ENCODE assay signal across 8 cellular contexts in the genomic region with DNA sequence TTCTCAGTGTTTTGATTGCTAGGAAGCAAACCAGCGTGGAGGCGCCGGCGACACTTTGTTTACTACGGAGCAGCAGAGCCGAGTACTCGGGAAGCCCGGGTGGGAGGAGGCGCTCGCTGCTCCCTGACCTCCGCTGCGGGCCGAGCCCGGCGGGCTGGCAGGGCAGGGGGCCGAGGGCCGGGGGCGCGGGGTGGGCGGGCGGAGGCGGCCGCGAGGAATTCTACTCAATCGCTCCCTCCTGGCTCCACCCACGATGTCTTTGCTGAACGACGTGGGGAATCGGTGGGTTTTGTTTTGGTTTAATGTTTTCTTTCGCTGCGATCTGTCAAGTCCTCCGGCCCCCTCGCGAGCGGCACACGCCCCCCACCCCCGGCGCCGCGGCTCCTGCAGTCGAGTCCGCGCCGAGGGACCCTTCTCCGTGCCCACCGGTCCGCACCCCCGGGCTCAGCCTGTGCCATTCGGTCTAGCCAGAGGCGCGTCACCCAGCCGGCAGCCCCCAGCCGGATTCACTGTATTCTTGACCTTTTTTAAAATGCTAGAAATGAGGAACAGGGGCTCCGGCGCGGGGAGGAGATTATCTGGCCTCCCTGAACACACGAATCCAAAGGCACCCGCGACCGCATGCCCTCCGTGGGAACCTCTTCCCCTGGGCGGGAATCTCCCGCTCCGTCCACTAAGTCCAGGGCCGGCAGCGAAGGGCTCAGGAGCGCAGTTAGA. TPM values are rescaled to one million over a fixed set of nuclear protein-coding genes. Genes with fewer than 3 reads are reported as not detected.
DNase-seq lines count a peak whose midpoint lies in the region; ATAC-seq and TF ChIP-seq lines count a peak whose summit lies in the region.

No MANE protein-coding gene starts in this region.

- TF ChIP-seq CTCF in DOHH2 (IDR thresholded peaks at IDR 0.05; ENCODE audit: low read depth, low read length, poor library complexity, severe bottlenecking) (no peak), GM23338 (conservative IDR thresholded peaks at IDR 0.05; ENCODE audit: low read depth in 2 of 2) (no peak), prostate gland (IDR thresholded peaks at IDR 0.05) (no peak), GM10266 (IDR thresholded peaks at IDR 0.05; ENCODE audit: control insufficient read depth, insufficient read depth, low read depth, missing control alignments) (no peak)

- H3K9me3 Mint-ChIP-seq in GM23338: peaks cover 2% of the 10 kb centered on the region; the same call in 1 of the 3 replicates

- H3K4me3 ChIP-seq in DOHH2 (ENCODE audit: low read length) (peak overlapping the region; percentile 91), GM23338 (peak overlapping the region; percentile 86), NT2/D1 (ENCODE audit: insufficient read length, low read depth) (peak overlapping the region; percentile 43), adipocyte (ENCODE audit: low read length) (peak overlapping the region; percentile 81), right cardiac atrium (ENCODE audit: low read length) (peak overlapping the region; percentile 57), prostate gland (peak overlapping the region; percentile 89 to 96)

- H3F3A ChIP-seq in DOHH2 (ENCODE audit: control insufficient read depth, insufficient read depth) (peaks cover 13% of the 10 kb centered on the region; the same call in 1 of the 2 replicates), GM23338 (replicated peaks; ENCODE audit: low read depth) (no peaks in the 10 kb centered on the region)

- ATAC-seq in GM23338: peak; percentile 46
- ATAC-seq in right cardiac atrium: peak; percentile 39 to 50
- no peak for ATAC-seq in GM18858 (IDR thresholded peaks at IDR 0.05; ENCODE audit: unreplicated experiment)

- H3K4me2 ChIP-seq in DOHH2 (ENCODE audit: low read length): peak overlapping the region; percentile 97
- H3K4me2 ChIP-seq in GM23338: peak overlapping the region; percentile 97

- H3K4me1 ChIP-seq in DOHH2 (ENCODE audit: control insufficient read depth, low read length) (peaks cover 52% of the 10 kb centered on the region), GM23338 (ENCODE audit: insufficient read depth) (peaks cover 56% of the 10 kb centered on the region), NT2/D1 (ENCODE audit: insufficient read depth, insufficient read length) (peaks cover 2% of the 10 kb centered on the region), adipocyte (ENCODE audit: control insufficient read depth, insufficient read depth, low read length) (peaks cover 26% of the 10 kb centered on the region), right cardiac atrium (ENCODE audit: control insufficient read depth, insufficient read depth, low read length) (no peaks in the 10 kb centered on the region), prostate gland (replicated peaks) (no peaks in the 10 kb centered on the region)

- H4K20me1 ChIP-seq in DOHH2 (ENCODE audit: control insufficient read depth, insufficient read depth, low read depth, low read length) (peaks cover 6% of the 10 kb centered on the region; the same call in 1 of the 2 replicates), GM23338 (replicated peaks; ENCODE audit: insufficient read depth) (peaks cover 4% of the 10 kb centered on the region; the same call in 1 of the 2 replicates)

- peaks cover 57% of the 10 kb centered on the region for H3K4me1 Mint-ChIP-seq in GM23338

- peak overlapping the region; percentile 89 for H3K4me3 Mint-ChIP-seq in GM23338

- peaks cover 13% of the 10 kb centered on the region for H3K36me3 Mint-ChIP-seq in GM23338 (ENCODE audit: low read depth)

- intact Hi-C loops in right cardiac atrium (cut with DNase I): loop anchor here in 3 of 4 donors (5.0 to 10.0 kb wide), 6 partner anchors 82 to 262 kb away; no protein-coding TSS in a partner anchor
- intact Hi-C loops in prostate gland (cut with DNase I): loop anchor here (5.0 to 10.0 kb wide), 4 partner anchors 222 to 600 kb away; no protein-coding TSS in a partner anchor

- DNase-seq in GM23338 (ENCODE audit: low spot score) (peak; percentile 70), NT2/D1 (ENCODE audit: low read depth, low spot score) (no peak), adipocyte (ENCODE audit: low read depth) (peak; percentile 72), right cardiac atrium (peak; percentile 50 to 84 (median 82)), prostate gland (ENCODE audit: low spot score) (peak; percentile 20), GM10266 (ENCODE audit: extremely low spot score) (no peak)

- peaks cover 7% of the 10 kb centered on the region for H3K27me3 Mint-ChIP-seq in GM23338 (ENCODE audit: insufficient read depth, low read depth, poor library complexity)

- H2AFZ ChIP-seq in GM23338: 0 out of 2 replicates have a peak overlapping the region, but pooled peaks have one; percentile 28

- H3K9me2 ChIP-seq in DOHH2 (replicated peaks; ENCODE audit: control insufficient read depth, low read length) (no peaks in the 10 kb centered on the region), GM23338 (ENCODE audit: insufficient read depth) (no peaks in the 10 kb centered on the region)

- WGBS in right cardiac atrium: 1% methylated on average over 67 of the region's 67 CpGs
- 3% methylated on average over 66 of the region's 67 CpGs for WGBS in prostate gland

- H3K9ac ChIP-seq in NT2/D1 (ENCODE audit: insufficient read length, low read depth): peak overlapping the region; percentile 61
- H3K9ac ChIP-seq in adipocyte (ENCODE audit: low read length): peak overlapping the region; percentile 92

- H3K9me3 ChIP-seq in DOHH2 (ENCODE audit: control insufficient read depth, insufficient read depth, low read length): no peaks in the 10 kb centered on the region
- no peaks in the 10 kb centered on the region for H3K9me3 ChIP-seq in NT2/D1 (ENCODE audit: insufficient read depth, low read length)
- no peaks in the 10 kb centered on the region for H3K9me3 ChIP-seq in adipocyte (ENCODE audit: control insufficient read depth, low read length)
- H3K9me3 ChIP-seq in right cardiac atrium (ENCODE audit: control insufficient read depth, low read length): no peaks in the 10 kb centered on the region
- H3K9me3 ChIP-seq in prostate gland: no peaks in the 10 kb centered on the region

- H3K27me3 ChIP-seq in DOHH2 (ENCODE audit: control insufficient read depth, low read length): no peaks in the 10 kb centered on the region
- H3K27me3 ChIP-seq in GM23338 (ENCODE audit: insufficient read depth): no peaks in the 10 kb centered on the region
- peaks cover 7% of the 10 kb centered on the region for H3K27me3 ChIP-seq in NT2/D1 (ENCODE audit: insufficient read depth, insufficient read length)
- H3K27me3 ChIP-seq in adipocyte (replicated peaks; ENCODE audit: control insufficient read depth, insufficient read depth, low read length): no peaks in the 10 kb centered on the region
- H3K27me3 ChIP-seq in right cardiac atrium (ENCODE audit: control insufficient read depth, insufficient read depth): no peaks in the 10 kb centered on the region
- H3K27me3 ChIP-seq in prostate gland (replicated peaks; ENCODE audit: insufficient read depth): no peaks in the 10 kb centered on the region

- H3K27ac ChIP-seq in DOHH2 (ENCODE audit: low read depth, low read length) (peak overlapping the region; percentile 85), GM23338 (ENCODE audit: low read depth) (0 out of 2 replicates have a peak overlapping the region, but pooled peaks have one; percentile 46), right cardiac atrium (ENCODE audit: low read length) (peak overlapping the region; percentile 91), prostate gland (peak overlapping the region; percentile 97 to 98)

- TF ChIP-seq POLR2A in prostate gland (IDR thresholded peaks at IDR 0.05): no peak

- peak overlapping the region; percentile 65 for H3K27ac Mint-ChIP-seq in GM23338

- H3K79me2 ChIP-seq in DOHH2 (ENCODE audit: control insufficient read depth, low read length): peaks cover 65% of the 10 kb centered on the region
- peaks cover 44% of the 10 kb centered on the region for H3K79me2 ChIP-seq in GM23338 (replicated peaks; ENCODE audit: insufficient read depth)

- H3K36me3 ChIP-seq in DOHH2 (ENCODE audit: control insufficient read depth, low read length): peaks cover 40% of the 10 kb centered on the region
- H3K36me3 ChIP-seq in GM23338 (ENCODE audit: insufficient read depth): no peaks in the 10 kb centered on the region
- H3K36me3 ChIP-seq in NT2/D1 (ENCODE audit: insufficient read depth, insufficient read length, low read length): no peaks in the 10 kb centered on the region
- no peaks in the 10 kb centered on the region for H3K36me3 ChIP-seq in adipocyte (ENCODE audit: control insufficient read depth, insufficient read depth, low read length, severe bottlenecking)
- H3K36me3 ChIP-seq in prostate gland: no peaks in the 10 kb centered on the region

TF ChIP-seq in GM23338, 12 proteins besides CTCF, POLR2A, EP300 and RAD21 (continues in another document):
- no peak for TF ChIP-seq POLR2AphosphoS5 (IDR thresholded peaks at IDR 0.05; ENCODE audit: low read depth)
- no peak for TF ChIP-seq EZH2 (IDR thresholded peaks at IDR 0.05; ENCODE audit: low read depth, unreplicated experiment)
- TF ChIP-seq, protein P1, sequence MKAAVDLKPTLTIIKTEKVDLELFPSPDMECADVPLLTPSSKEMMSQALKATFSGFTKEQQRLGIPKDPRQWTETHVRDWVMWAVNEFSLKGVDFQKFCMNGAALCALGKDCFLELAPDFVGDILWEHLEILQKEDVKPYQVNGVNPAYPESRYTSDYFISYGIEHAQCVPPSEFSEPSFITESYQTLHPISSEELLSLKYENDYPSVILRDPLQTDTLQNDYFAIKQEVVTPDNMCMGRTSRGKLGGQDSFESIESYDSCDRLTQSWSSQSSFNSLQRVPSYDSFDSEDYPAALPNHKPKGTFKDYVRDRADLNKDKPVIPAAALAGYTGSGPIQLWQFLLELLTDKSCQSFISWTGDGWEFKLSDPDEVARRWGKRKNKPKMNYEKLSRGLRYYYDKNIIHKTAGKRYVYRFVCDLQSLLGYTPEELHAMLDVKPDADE (IDR thresholded peaks at IDR 0.05): no peak

RNA-seq across cellular contexts. Expression of a gene that starts 0.6 kb away (rescaled TPM):
- 66.2 and 68.0 TPM in 2 replicates for total RNA-seq in GM23338 (2014; rRNA removed; shearing (Covaris generic))
- polyA plus RNA-seq in GM23338 (2016; fragmentation: Nextera tagmentation; extraction: Ambion mirVana) (32.1 and 32.4 TPM in 2 replicates), right cardiac atrium (7.1 TPM)
- total RNA-seq in right cardiac atrium (10 to 100 TPM; 21.0 to 33.6 (median 24.5) TPM), prostate gland (10 to 100 TPM; 23.5 to 46.1 TPM)

Comparison
In these comparisons a context has a peak if more than half of its experiments do, and no peak if none do; other contexts are left out.
1. H3K27ac ChIP-seq: peak in every context shown above with its lines; median percentile 98 in prostate gland; 91 in right cardiac atrium; 85 in DOHH2; 46 in GM23338.
2. DNase-seq: peak in GM23338 (single experiment), adipocyte (single experiment), right cardiac atrium (3 of 3) and prostate gland (single experiment); none in NT2/D1 (single experiment) and GM10266 (single experiment).
3. Peak in every context shown above with its lines, with median percentiles within 50 percentile points of each other: H3K4me3 ChIP-seq.